In the genomic region with DNA sequence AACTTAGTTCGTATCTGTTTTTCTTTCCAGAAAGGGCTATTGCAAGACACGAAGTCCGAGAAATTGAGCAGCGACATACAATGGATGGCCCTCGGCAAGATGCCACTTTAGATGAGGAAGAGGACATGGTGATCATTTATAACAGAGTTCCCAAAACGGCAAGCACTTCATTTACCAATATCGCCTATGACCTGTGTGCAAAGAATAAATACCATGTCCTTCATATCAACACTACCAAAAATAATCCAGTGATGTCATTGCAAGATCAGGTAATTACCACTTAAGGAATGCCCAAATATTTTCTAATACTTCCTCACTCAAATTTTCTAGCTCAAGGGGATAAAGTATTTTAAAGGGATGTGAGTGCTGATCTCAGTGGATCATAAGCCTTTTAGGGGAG, we compare ENCODE assay signal across 26 cellular contexts.
A peak's percentile ranks its signal among the peaks of the same experiment; 100 is the strongest.
DNase-seq lines count a peak whose midpoint lies in the region; ATAC-seq, FAIRE-seq and TF ChIP-seq lines count a peak whose summit lies in the region.
"Had no signal": no experiment of that assay in that cellular context is flagged by ENCODE, and none has a peak within 500 bp of the region (broad histone marks: within the 10 kb centered on the region; RNA-seq: fewer than 3 reads in every experiment).

No MANE protein-coding gene starts in this region.

- H3K9me3 ChIP-seq in heart right ventricle = peaks cover 0 to under 1% (median 0%) of the 10 kb centered on the region in 11 donors
- H3K9me3 ChIP-seq in right atrium auricular region = no peaks in the 10 kb centered on the region
- no peaks in the 10 kb centered on the region for H3K9me3 ChIP-seq in HepG2 (ENCODE audit: low read length)
- H3K9me3 ChIP-seq in right lobe of liver = no peaks in the 10 kb centered on the region
- H3K9me3 ChIP-seq in T-helper 17 cell (ENCODE audit: control insufficient read depth, low read length, poor library complexity, severe bottlenecking) = no peaks in the 10 kb centered on the region
- H3K9me3 ChIP-seq: A549, BE2C had no signal

- peaks cover under 1% of the 10 kb centered on the region for H3K9me3 Mint-ChIP-seq in activated CD4-positive, alpha-beta memory T cell treated with anti-CD3 and anti-CD28 coated beads for 36 hours
- H3K9me3 Mint-ChIP-seq: CD14-positive monocyte; CD4-positive, alpha-beta T cell; CD8-positive, alpha-beta memory T cell had no signal

- TF ChIP-seq CTCF in heart right ventricle (IDR thresholded peaks at IDR 0.05) = no peak
- TF ChIP-seq CTCF in right atrium auricular region (IDR thresholded peaks at IDR 0.05) = no peak
- TF ChIP-seq CTCF in HepG2 (CRISPR knock-in tag; IDR thresholded peaks at IDR 0.05) = no peak
- no peak for TF ChIP-seq CTCF in right lobe of liver (IDR thresholded peaks at IDR 0.05)

- POLR2A ChIA-PET in HepG2 (lab: Yijun Ruan, JAX) = no interaction called here
- POLR2A ChIA-PET in activated CD4-positive, alpha-beta memory T cell treated with anti-CD3 and anti-CD28 coated beads for 36 hours (lab: Charles Lee) = no interaction called here

- H3K36me3 Mint-ChIP-seq in T-helper 17 cell (ENCODE audit: low read depth) = peaks cover 2% of the 10 kb centered on the region
- H3K36me3 Mint-ChIP-seq in activated CD4-positive, alpha-beta memory T cell treated with anti-CD3 and anti-CD28 coated beads for 36 hours = peaks cover 7% of the 10 kb centered on the region

- FAIRE-seq in HepG2 (lab: Jason Lieb, UNC) = peak; percentile 12
- FAIRE-seq: A549, D721Med, GM12878, GM19239, H54 had no signal

- TF ChIP-seq EP300 in HepG2 (IDR thresholded peaks at IDR 0.05; ENCODE audit: low read depth in 2 of 2, low read length in 2 of 2) = no peak
- TF ChIP-seq EP300 in HepG2 (CRISPR knock-in tag; IDR thresholded peaks at IDR 0.05; ENCODE audit: borderline replicate concordance) = no peak

- no peak overlapping the region for H2AFZ ChIP-seq in HepG2 (ENCODE audit: low read length)

- BruUV-seq in HepG2 (replicated peaks; lab: Mats Ljungman, UMichigan) = no TSS peak

- no peak for TF ChIP-seq RAD21 in HepG2 (CRISPR knock-in tag; IDR thresholded peaks at IDR 0.05)

- H3K27me3 Mint-ChIP-seq in T-helper 17 cell = no peaks in the 10 kb centered on the region
- H3K27me3 Mint-ChIP-seq in activated CD4-positive, alpha-beta memory T cell treated with anti-CD3 and anti-CD28 coated beads for 36 hours = no peaks in the 10 kb centered on the region
- H3K27me3 Mint-ChIP-seq: CD4-positive, alpha-beta T cell; CD8-positive, alpha-beta memory T cell had no signal

- H3K9ac ChIP-seq in HepG2 (ENCODE audit: insufficient read depth, low read depth, low read length) = no peak overlapping the region
- H3K9ac ChIP-seq: BLaER1 treated with 17β-estradiol and CSF1 and Interleukin-3, amounts not matched to agents 10 nM and 100 nM had no signal

- peaks cover 9% of the 10 kb centered on the region for H3K4me1 Mint-ChIP-seq in T-helper 17 cell
- peaks cover 7% of the 10 kb centered on the region for H3K4me1 Mint-ChIP-seq in activated CD4-positive, alpha-beta memory T cell treated with anti-CD3 and anti-CD28 coated beads for 36 hours (ENCODE audit: low read depth)
- H3K4me1 Mint-ChIP-seq: CD8-positive, alpha-beta memory T cell had no signal

- no peaks in the 10 kb centered on the region for H4K20me1 ChIP-seq in HepG2 (ENCODE audit: insufficient read depth, low read length)

- peak overlapping the region; percentile 9 for H3K27ac Mint-ChIP-seq in T-helper 17 cell
- H3K27ac Mint-ChIP-seq in activated CD4-positive, alpha-beta memory T cell treated with anti-CD3 and anti-CD28 coated beads for 36 hours = no peak overlapping the region
- H3K27ac Mint-ChIP-seq: CD14-positive monocyte; CD4-positive, alpha-beta T cell; CD8-positive, alpha-beta memory T cell had no signal

- H3K4me2 ChIP-seq in HepG2 (ENCODE audit: low read depth, low read length) = no peak overlapping the region
- H3K4me2 ChIP-seq: A549; BLaER1 treated with 17β-estradiol and CSF1 and Interleukin-3, amounts not matched to agents 10 nM and 100 nM had no signal

- DNase-seq in heart right ventricle (no peak), right atrium auricular region (ENCODE audit: low spot score) (no peak), HepG2 (ENCODE audit: low spot score) (no peak), right lobe of liver (no peak), T-helper 17 cell (no peak), KBM-7 (no peak)
- no peak for DNase-seq in activated CD4-positive, alpha-beta memory T cell treated with anti-CD3 and anti-CD28 coated beads for 36 hours
- DNase-seq: 8988T; ACHN; AML-193; BE2C; CD4-positive, alpha-beta T cell; CD8-positive, alpha-beta memory T cell; DMS 273 treated with DMSO at 0.1 percent for 48 hours; DMS79; EL; GDM1; GOT3; HCEC 1CT had no signal

- ATAC-seq in heart right ventricle (peak in 5 of 8 donors; percentile 35 to 75 (median 67)), HepG2 (no peak), right lobe of liver (no peak), T-helper 17 cell (no peak)
- ATAC-seq: A549, GM12878 had no signal

- TF ChIP-seq POLR2A in HepG2 (IDR thresholded peaks at IDR 0.05; ENCODE audit: insufficient read depth in 1 of 2, low read depth in 2 of 2, low read length in 2 of 2) = no peak
- no peak for TF ChIP-seq POLR2A in right lobe of liver (IDR thresholded peaks at IDR 0.05)

- peak overlapping the region in 6 of 10 donors; percentile 0 to 26 (median 13) for H3K4me3 ChIP-seq in heart right ventricle
- H3K4me3 ChIP-seq in right atrium auricular region = no peak overlapping the region
- H3K4me3 ChIP-seq in HepG2 (replicated peaks in 1 of 3; ENCODE audit: insufficient read depth in 1 of 3, low read depth in 2 of 3, low read length in 3 of 3) = no peak overlapping the region
- H3K4me3 ChIP-seq in right lobe of liver = no peak overlapping the region
- H3K4me3 ChIP-seq: A549; BLaER1 treated with 17β-estradiol and CSF1 and Interleukin-3, amounts not matched to agents 10 nM and 100 nM; GM12878 had no signal

- H3K27me3 ChIP-seq in heart right ventricle (no peaks in the 10 kb centered on the region), right atrium auricular region (no peaks in the 10 kb centered on the region), HepG2 (ENCODE audit: control insufficient read depth in 1 of 2, insufficient read depth in 2 of 2, low read length in 2 of 2) (no peaks in the 10 kb centered on the region), right lobe of liver (no peaks in the 10 kb centered on the region)
- H3K27me3 ChIP-seq: BE2C; BLaER1 treated with 17β-estradiol and CSF1 and Interleukin-3, amounts not matched to agents 10 nM and 100 nM had no signal

- H3K4me1 ChIP-seq in heart right ventricle (peaks cover 0 to 19% (median 4%) of the 10 kb centered on the region in 9 donors), right atrium auricular region (no peaks in the 10 kb centered on the region), HepG2 (ENCODE audit: insufficient read depth, low read length) (no peaks in the 10 kb centered on the region), right lobe of liver (no peaks in the 10 kb centered on the region)
- H3K4me1 ChIP-seq: A549, BE2C had no signal

- CTCF ChIA-PET in HepG2 (lab: Yijun Ruan, JAX; ENCODE audit: low intra/inter-chr PET ratio, low total read pairs) = no interaction called here
- CTCF ChIA-PET in activated CD4-positive, alpha-beta memory T cell treated with anti-CD3 and anti-CD28 coated beads for 36 hours (lab: Charles Lee) = interaction anchor here (0.6 to 1.5 kb wide), 3 partner anchors 10 to 1064 kb away, joined by 3 to 5 read pairs (median 3); no protein-coding TSS in a partner anchor

- intact Hi-C loops in heart right ventricle (cut with DNase I) = no loop called here
- intact Hi-C loops in HepG2 (cut with micrococcal nuclease; ENCODE audit: unreplicated experiment) = no loop called here
- intact Hi-C loops in right lobe of liver (cut with DNase I) = no loop called here
- intact Hi-C loops in activated CD4-positive, alpha-beta memory T cell treated with anti-CD3 and anti-CD28 coated beads for 36 hours (cut with micrococcal nuclease) = no loop called here

- 53 to 69% methylated on average over 7 of the region's 7 CpGs for WGBS in heart right ventricle, 2 donors
- 96% methylated on average over 7 of the region's 7 CpGs for WGBS in HepG2 (ENCODE audit: low lambda C conversion rate)
- WGBS in right lobe of liver (ENCODE audit: insufficient coverage, low coverage, low lambda C conversion rate, missing lambda C conversion rate) = 95% methylated on average over 7 of the region's 7 CpGs

- H3K36me3 ChIP-seq in heart right ventricle (no peaks in the 10 kb centered on the region), right atrium auricular region (no peaks in the 10 kb centered on the region), HepG2 (replicated peaks in 1 of 2; ENCODE audit: control insufficient read depth in 1 of 2, insufficient read depth in 2 of 2, low read length in 2 of 2) (peaks cover 1 to 21% of the 10 kb centered on the region in 2 experiments; a peak in 3 of 5 replicates), right lobe of liver (no peaks in the 10 kb centered on the region)
- H3K36me3 ChIP-seq: BE2C had no signal

- in situ Hi-C loops in HepG2 (cut with HindIII; ENCODE audit: extremely low pct_ligation_motif_present, low pct_unique_long_range_greater_than_20kb) (no loop called here), KBM-7 (cut with MboI; ENCODE audit: low pct_unique_long_range_greater_than_20kb, low sequenced_read_pairs) (no loop called here)

- no peak overlapping the region for H3K4me3 Mint-ChIP-seq in T-helper 17 cell
- no peak overlapping the region for H3K4me3 Mint-ChIP-seq in activated CD4-positive, alpha-beta memory T cell treated with anti-CD3 and anti-CD28 coated beads for 36 hours
- H3K4me3 Mint-ChIP-seq: CD14-positive monocyte; CD4-positive, alpha-beta T cell; CD8-positive, alpha-beta memory T cell had no signal

- H3K27ac ChIP-seq in heart right ventricle = peak overlapping the region in 2 of 10 donors; percentile 39 to 55
- no peak overlapping the region for H3K27ac ChIP-seq in right atrium auricular region
- H3K27ac ChIP-seq in HepG2 (ENCODE audit: extremely low read length, insufficient read depth, low read length) = no peak overlapping the region
- H3K27ac ChIP-seq in right lobe of liver = no peak overlapping the region
- H3K27ac ChIP-seq: A549; BLaER1 treated with 17β-estradiol and CSF1 and Interleukin-3, amounts not matched to agents 10 nM and 100 nM had no signal

- peaks cover 8% of the 10 kb centered on the region for H3K79me2 ChIP-seq in HepG2 (ENCODE audit: insufficient read depth, low read length)

TF ChIP-seq in HepG2, 621 proteins besides CTCF, POLR2A, EP300 and RAD21:
- TF ChIP-seq RAD51 (IDR thresholded peaks at IDR 0.05; ENCODE audit: borderline replicate concordance) = no peak
TF ChIP-seq in HepG2: peak in this region for 0.

Comparison
In these comparisons a context has a peak if more than half of its experiments do, and no peak if none do; other contexts are left out.
1. H3K4me3 ChIP-seq: peak in heart right ventricle (6 of 10); none in right atrium auricular region (0 of 2), HepG2 (0 of 3) and right lobe of liver (0 of 3).
2. ATAC-seq: peak in heart right ventricle (5 of 8); none in HepG2 (single experiment), right lobe of liver (0 of 4) and T-helper 17 cell (single experiment).